ENCODE assay signal across 16 cellular contexts in genomic region chr6:37058084-37058586, GRCh38. TPM values are rescaled to one million over a fixed set of nuclear protein-coding genes. Genes with fewer than 3 reads are reported as not detected.
A peak's percentile ranks its signal among the peaks of the same experiment; 100 is the strongest.
DNase-seq lines count a peak whose midpoint lies in the region; ATAC-seq and TF ChIP-seq lines count a peak whose summit lies in the region.
"Had no signal": no experiment of that assay in that cellular context is flagged by ENCODE, and none has a peak within 500 bp of the region (broad histone marks: within the 10 kb centered on the region; RNA-seq: fewer than 3 reads in every experiment).

No MANE protein-coding gene starts in this region.

- no peaks in the 10 kb centered on the region for H3K36me3 Mint-ChIP-seq in nephron (ENCODE audit: low read depth)

- intact Hi-C loops in tibial artery (cut with DNase I; ENCODE audit: low total_unique reads), result loop anchor here (10.0 kb wide), 2 partner anchors 47 to 147 kb away; no protein-coding TSS in a partner anchor

- TF ChIP-seq CTCF in AG09319 (IDR thresholded peaks at IDR 0.05; ENCODE audit: low read depth, low read length), result no peak
- TF ChIP-seq CTCF in nephron (IDR thresholded peaks at IDR 0.05; ENCODE audit: unreplicated experiment in 3 of 3), result no peak
- no peak for TF ChIP-seq CTCF in tibial artery (IDR thresholded peaks at IDR 0.05)

- no peaks in the 10 kb centered on the region for H3K27me3 ChIP-seq in tibial artery
- H3K27me3 ChIP-seq: BLaER1, Peyer's patch had no signal

- ATAC-seq in HG03342 (IDR thresholded peaks at IDR 0.05; ENCODE audit: unreplicated experiment), result no peak
- ATAC-seq: esophagus mucosa had no signal

- no peak overlapping the region for H3K4me3 ChIP-seq in tibial artery
- H3K4me3 ChIP-seq: BLaER1, Peyer's patch had no signal

- H3K27ac ChIP-seq in tibial artery, result no peak overlapping the region
- H3K27ac ChIP-seq: BLaER1 had no signal

- DNase-seq in AG09319 (ENCODE audit: extremely low read depth, low read depth) (peak; percentile 23), LHCN-M2 (ENCODE audit: low read depth) (peak; percentile 69), dedifferentiated amniotic fluid mesenchymal stem cell (ENCODE audit: extremely low spot score) (peak; percentile 27), tibial artery (no peak), T-helper 2 cell (no peak), GM19240 (ENCODE audit: insufficient read length, low spot score) (no peak)
- DNase-seq: activated CD8-positive, alpha-beta memory T cell treated with anti-CD3 and anti-CD28 coated beads for 24 hours; central memory CD4-positive, alpha-beta T cell; DND-41; midbrain; Peyer's patch had no signal

- H3K9me3 ChIP-seq in tibial artery, result no peaks in the 10 kb centered on the region
- H3K9me3 ChIP-seq: BLaER1, Peyer's patch had no signal

- no peaks in the 10 kb centered on the region for H3K9me3 Mint-ChIP-seq in nephron

- no peaks in the 10 kb centered on the region for H3K36me3 ChIP-seq in tibial artery
- H3K36me3 ChIP-seq: BLaER1, Peyer's patch had no signal

- peak overlapping the region; percentile 21 to 37 (median 37) for H3K27ac Mint-ChIP-seq in nephron
- H3K27ac Mint-ChIP-seq: progenitor cell of endocrine pancreas had no signal

- H3K4me3 Mint-ChIP-seq in nephron, result peak overlapping the region in 1 of 3 experiments; percentile 4

- peaks cover 15% of the 10 kb centered on the region for H3K27me3 Mint-ChIP-seq in nephron (ENCODE audit: low read depth)

- H3K4me1 Mint-ChIP-seq in nephron, result peaks cover 49% of the 10 kb centered on the region

- peaks cover 0 to 10% (median 9%) of the 10 kb centered on the region in 4 donors for H3K4me1 ChIP-seq in tibial artery

RNA-seq across cellular contexts. Expression of gene FGD2, which starts 52.7 kb away (rescaled TPM):
- total RNA-seq in LHCN-M2 (2014; rRNA removed), result not detected in 2 replicates
- polyA plus RNA-seq in LHCN-M2 (2012), result not detected
- total RNA-seq: progenitor cell of endocrine pancreas had no signal

Comparison
In these comparisons a context has a peak if more than half of its experiments do, and no peak if none do; other contexts are left out.
1. DNase-seq: peak in AG09319 (single experiment), LHCN-M2 (single experiment) and dedifferentiated amniotic fluid mesenchymal stem cell (single experiment); none in tibial artery (0 of 2), T-helper 2 cell (0 of 5) and GM19240 (single experiment).